8 cellular contexts compared by ENCODE assay signal in the genomic region with DNA sequence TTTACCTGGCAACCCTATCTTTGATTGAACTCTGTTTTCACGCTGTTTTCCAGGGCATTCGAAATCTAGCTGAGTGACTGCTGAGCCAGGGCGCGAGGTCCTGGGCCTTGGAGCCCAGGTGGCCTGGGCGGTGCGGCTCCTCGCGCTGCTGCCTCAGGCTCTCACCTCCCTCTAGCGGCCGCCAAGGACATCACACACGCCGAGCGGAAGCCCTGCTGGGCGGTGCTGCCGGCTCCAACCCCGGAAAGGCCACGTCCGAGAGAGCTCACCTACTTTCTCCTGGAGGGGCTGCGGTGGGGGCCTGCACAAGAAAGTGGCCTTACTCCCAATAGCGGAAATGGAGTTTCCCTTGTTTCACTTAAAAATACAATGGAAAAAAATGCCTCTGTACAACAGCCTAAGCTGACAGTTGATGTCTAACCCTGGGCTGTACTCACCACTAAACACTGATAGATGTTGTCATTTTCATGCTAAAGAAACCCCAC.
DNase-seq lines count a peak whose midpoint lies in the region; ATAC-seq lines count a peak whose summit lies in the region.

No MANE protein-coding gene starts in this region.

- H3K4me3 Mint-ChIP-seq in naive thymus-derived CD8-positive, alpha-beta T cell: peak overlapping the region; percentile 56 to 80 (median 62)
- peak overlapping the region; percentile 14 for H3K4me3 Mint-ChIP-seq in stimulated activated effector memory CD8-positive, alpha-beta T cell treated with anti-CD3 and anti-CD28 coated beads, Interleukin-12 subunit alpha, Interleukin-12 subunit beta, amount 100 ng/mL, for 72 hours

- H3K9me3 Mint-ChIP-seq in naive thymus-derived CD8-positive, alpha-beta T cell: no peaks in the 10 kb centered on the region
- H3K9me3 Mint-ChIP-seq in stimulated activated effector memory CD8-positive, alpha-beta T cell treated with anti-CD3 and anti-CD28 coated beads, Interleukin-12 subunit alpha, Interleukin-12 subunit beta, amount 100 ng/mL, for 72 hours: no peaks in the 10 kb centered on the region

- peak; percentile 100 for ATAC-seq in GM21529 (IDR thresholded peaks at IDR 0.05; ENCODE audit: unreplicated experiment)
- peak; percentile 84 for ATAC-seq in esophagus mucosa
- peak; percentile 96 to 100 for ATAC-seq in naive thymus-derived CD8-positive, alpha-beta T cell
- peak; percentile 99 for ATAC-seq in stimulated activated effector memory CD8-positive, alpha-beta T cell treated with anti-CD3 and anti-CD28 coated beads, Interleukin-12 subunit alpha, Interleukin-12 subunit beta, amount 100 ng/mL, for 72 hours

- POLR2A ChIA-PET in naive thymus-derived CD8-positive, alpha-beta T cell (lab: Charles Lee): interaction anchor here (1.0 kb wide), 1 partner anchor 134 kb away, joined by 3 read pairs; no protein-coding TSS in a partner anchor

- H3K36me3 Mint-ChIP-seq in naive thymus-derived CD8-positive, alpha-beta T cell: no peaks in the 10 kb centered on the region
- no peaks in the 10 kb centered on the region for H3K36me3 Mint-ChIP-seq in stimulated activated effector memory CD8-positive, alpha-beta T cell treated with anti-CD3 and anti-CD28 coated beads, Interleukin-12 subunit alpha, Interleukin-12 subunit beta, amount 100 ng/mL, for 72 hours

- H3K4me1 Mint-ChIP-seq in naive thymus-derived CD8-positive, alpha-beta T cell: peaks cover 6 to 17% (median 11%) of the 10 kb centered on the region in 4 donors
- peaks cover 15% of the 10 kb centered on the region for H3K4me1 Mint-ChIP-seq in stimulated activated effector memory CD8-positive, alpha-beta T cell treated with anti-CD3 and anti-CD28 coated beads, Interleukin-12 subunit alpha, Interleukin-12 subunit beta, amount 100 ng/mL, for 72 hours

- DNase-seq in DMS53 (lab: John Stamatoyannopoulos, UW) (peak; percentile 88), HuH-7 (ENCODE audit: low spot score) (peak; percentile 77), OCI-M1 (lab: John Stamatoyannopoulos, UW) (peak; percentile 94), activated T-cell treated with anti-CD3 and anti-CD28 coated beads for 48 hours (ENCODE audit: low read depth) (peak; percentile 75)
- DNase-seq in naive thymus-derived CD8-positive, alpha-beta T cell: peak; percentile 51 to 78 (median 74)
- DNase-seq in stimulated activated effector memory CD8-positive, alpha-beta T cell treated with anti-CD3 and anti-CD28 coated beads, Interleukin-12 subunit alpha, Interleukin-12 subunit beta, amount 100 ng/mL, for 72 hours (ENCODE audit: low spot score in 2 of 2): peak; percentile 78 to 86

- peaks cover 4 to 8% (median 7%) of the 10 kb centered on the region in 5 donors for H3K27me3 Mint-ChIP-seq in naive thymus-derived CD8-positive, alpha-beta T cell

- H3K27ac Mint-ChIP-seq in naive thymus-derived CD8-positive, alpha-beta T cell: peak overlapping the region in 5 of 10 donors; percentile 4 to 67 (median 22)
- H3K27ac Mint-ChIP-seq in stimulated activated effector memory CD8-positive, alpha-beta T cell treated with anti-CD3 and anti-CD28 coated beads, Interleukin-12 subunit alpha, Interleukin-12 subunit beta, amount 100 ng/mL, for 72 hours: peak overlapping the region; percentile 15

Comparison
In these comparisons a context has a peak if more than half of its experiments do, and no peak if none do; other contexts are left out.
1. Peak in every context shown above with its lines: DNase-seq and ATAC-seq.